In the genomic region with DNA sequence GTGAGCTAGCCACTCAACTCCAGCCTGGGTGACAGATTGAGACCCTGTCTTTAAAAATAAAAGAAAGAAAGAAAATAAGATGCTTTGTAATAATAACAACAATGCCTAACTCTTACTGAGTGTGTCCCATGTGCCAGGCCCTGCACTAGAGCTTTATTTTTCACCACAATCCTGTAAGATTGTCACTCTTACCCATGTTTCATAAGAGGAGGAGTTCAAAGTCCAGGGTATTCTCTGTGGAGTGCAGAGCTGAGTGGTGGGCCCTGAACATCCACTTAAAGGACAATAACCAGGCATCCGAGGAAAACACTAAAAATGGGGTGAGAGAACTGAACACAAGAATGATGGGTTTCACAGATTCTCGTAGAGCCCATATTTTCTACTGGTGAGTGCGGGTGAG, we compare ENCODE assay signal across 13 cellular contexts. TPM values are rescaled to one million over a fixed set of nuclear protein-coding genes. Genes with fewer than 3 reads are reported as not detected.
DNase-seq lines count a peak whose midpoint lies in the region; ATAC-seq and TF ChIP-seq lines count a peak whose summit lies in the region.
"Had no signal": no experiment of that assay in that cellular context is flagged by ENCODE, and none has a peak within 500 bp of the region (broad histone marks: within the 10 kb centered on the region; RNA-seq: fewer than 3 reads in every experiment).

No MANE protein-coding gene starts in this region.

- H3K4me1 ChIP-seq in Caco-2 (peaks cover 12% of the 10 kb centered on the region), body of pancreas (peaks cover 50% of the 10 kb centered on the region), parathyroid adenoma (no peaks in the 10 kb centered on the region)

- no peaks in the 10 kb centered on the region for H3K36me3 ChIP-seq in Caco-2 (ENCODE audit: control insufficient read depth, insufficient read depth, low read length)
- H3K36me3 ChIP-seq in body of pancreas (replicated peaks in 1 of 2; ENCODE audit: insufficient read depth in 1 of 2, low read depth in 2 of 2) = no peaks in the 10 kb centered on the region
- H3K36me3 ChIP-seq in parathyroid adenoma (ENCODE audit: control insufficient read depth, insufficient read depth, low read length) = no peaks in the 10 kb centered on the region

- H3K27me3 ChIP-seq in Caco-2 (replicated peaks; ENCODE audit: control insufficient read depth, insufficient read depth, low read length) (no peaks in the 10 kb centered on the region), body of pancreas (no peaks in the 10 kb centered on the region), parathyroid adenoma (ENCODE audit: control insufficient read depth, insufficient read depth, low read length) (no peaks in the 10 kb centered on the region)

- intact Hi-C loops in Caco-2 (cut with micrococcal nuclease; ENCODE audit: unreplicated experiment) (loop anchor here (1.0 to 2.0 kb wide), 4 partner anchors 10 to 65 kb away; a partner anchor contains a TSS), body of pancreas (cut with DNase I) (no loop called here)

- no peak for ATAC-seq in body of pancreas
- no peak for ATAC-seq in HG03108 (IDR thresholded peaks at IDR 0.05; ENCODE audit: unreplicated experiment)
- ATAC-seq: left ventricle myocardium superior; stimulated activated naive B cell treated with anti-CD40 and anti-IgM and Interleukin-4, amounts not matched to agents 10 μg/mL and 1 μg/mL and 100 μg/mL, for 72 hours had no signal

- CTCF ChIA-PET in Caco-2 (lab: Charles Lee) = interaction anchor here (1.5 to 2.4 kb wide), 5 partner anchors 9 to 80 kb away, joined by 6 to 35 read pairs (median 10); a partner anchor contains a TSS

- H3K4me3 Mint-ChIP-seq in Caco-2 (ENCODE audit: unreplicated experiment) = peak overlapping the region; percentile 79
- H3K4me3 Mint-ChIP-seq: nephron progenitor cell; stimulated activated naive B cell treated with anti-CD40 and anti-IgM and Interleukin-4, amounts not matched to agents 10 μg/mL and 1 μg/mL and 100 μg/mL, for 72 hours had no signal

- no peak overlapping the region for H3K9ac ChIP-seq in parathyroid adenoma

- no peaks in the 10 kb centered on the region for H3K79me2 ChIP-seq in parathyroid adenoma

- peak overlapping the region; percentile 94 for H3K27ac Mint-ChIP-seq in Caco-2 (ENCODE audit: unreplicated experiment)
- H3K27ac Mint-ChIP-seq: nephron progenitor cell; stimulated activated naive B cell treated with anti-CD40 and anti-IgM and Interleukin-4, amounts not matched to agents 10 μg/mL and 1 μg/mL and 100 μg/mL, for 72 hours had no signal

- TF ChIP-seq POLR2A in body of pancreas (IDR thresholded peaks at IDR 0.05) = no peak

- no peak for DNase-seq in Caco-2
- DNase-seq in body of pancreas = no peak
- DNase-seq in iPS-NIHi11 (ENCODE audit: low spot score) = no peak
- DNase-seq in AML-193 (lab: John Stamatoyannopoulos, UW) = no peak
- DNase-seq: activated effector memory CD4-positive, alpha-beta T cell treated with anti-CD3 and anti-CD28 coated beads, Interleukin-2, amount 50 U/mL, for 16 hours; GF-D8; left ventricle myocardium superior; NCI-H524 treated with DMSO at 0.1 percent for 48 hours; nephron progenitor cell; stimulated activated naive B cell treated with anti-CD40 and anti-IgM and Interleukin-4, amounts not matched to agents 10 μg/mL and 1 μg/mL and 100 μg/mL, for 72 hours had no signal

- H3K4me1 Mint-ChIP-seq in Caco-2 (ENCODE audit: low read depth, unreplicated experiment) = peaks cover 13% of the 10 kb centered on the region
- H3K4me1 Mint-ChIP-seq: stimulated activated naive B cell treated with anti-CD40 and anti-IgM and Interleukin-4, amounts not matched to agents 10 μg/mL and 1 μg/mL and 100 μg/mL, for 72 hours had no signal

- WGBS in body of pancreas, 2 donors = 77 to 88% methylated on average over 3 of the region's 3 CpGs

- H3K4me2 ChIP-seq in parathyroid adenoma (ENCODE audit: low read length) = no peak overlapping the region

- no peaks in the 10 kb centered on the region for H3K27me3 Mint-ChIP-seq in Caco-2 (ENCODE audit: insufficient read depth, unreplicated experiment)

- H3K36me3 Mint-ChIP-seq in Caco-2 (ENCODE audit: insufficient read depth, unreplicated experiment) = no peaks in the 10 kb centered on the region
- H3K36me3 Mint-ChIP-seq: stimulated activated naive B cell treated with anti-CD40 and anti-IgM and Interleukin-4, amounts not matched to agents 10 μg/mL and 1 μg/mL and 100 μg/mL, for 72 hours had no signal

- BruUV-seq in Caco-2 (replicated peaks; lab: Mats Ljungman, UMichigan) = no TSS peak

- TF ChIP-seq CTCF in Caco-2 (IDR thresholded peaks at IDR 0.05; ENCODE audit: insufficient read depth in 1 of 2, low read depth in 1 of 2, low read length in 1 of 2, severe bottlenecking in 1 of 2, unreplicated experiment in 1 of 2) (no peak), body of pancreas (IDR thresholded peaks at IDR 0.05) (no peak), parathyroid adenoma (IDR thresholded peaks at IDR 0.05) (no peak)

- no peaks in the 10 kb centered on the region for H3K9me3 Mint-ChIP-seq in Caco-2 (ENCODE audit: unreplicated experiment)
- H3K9me3 Mint-ChIP-seq: nephron progenitor cell; stimulated activated naive B cell treated with anti-CD40 and anti-IgM and Interleukin-4, amounts not matched to agents 10 μg/mL and 1 μg/mL and 100 μg/mL, for 72 hours had no signal

- H3K9me3 ChIP-seq in Caco-2 (no peaks in the 10 kb centered on the region), body of pancreas (no peaks in the 10 kb centered on the region), parathyroid adenoma (ENCODE audit: control insufficient read depth, low read length) (no peaks in the 10 kb centered on the region)

- no peak overlapping the region for H2AFZ ChIP-seq in parathyroid adenoma

- POLR2A ChIA-PET in Caco-2 (lab: Charles Lee) = interaction anchor here (2.1 kb wide), 1 partner anchor 9 kb away, joined by 38 read pairs; no protein-coding TSS in a partner anchor

- H3K4me3 ChIP-seq in Caco-2 (ENCODE audit: low read depth, low read length) (no peak overlapping the region), body of pancreas (no peak overlapping the region), parathyroid adenoma (ENCODE audit: low read depth, low read length) (no peak overlapping the region)

- H3K27ac ChIP-seq in body of pancreas (peak overlapping the region; percentile 78 to 94 (median 88)), parathyroid adenoma (peak overlapping the region; percentile 83)

RNA-seq across cellular contexts. Expression of a gene that starts 0.9 kb away (rescaled TPM):
- total RNA-seq in Caco-2 (2022) (14.4 and 14.8 TPM in 2 replicates), body of pancreas (10 to 100 TPM in 1 of 2 donors, 1 to 10 TPM in 1; 4.6 to 14.8 TPM)
- total RNA-seq: activated CD8-positive, alpha-beta memory T cell treated with anti-CD3 and anti-CD28 coated beads for 36 hours had no signal

RNA-seq across cellular contexts. Expression of a gene that starts 5.3 kb away (rescaled TPM):
- not detected in 2 replicates for total RNA-seq in Caco-2 (2022)
- total RNA-seq in body of pancreas = not detected
- total RNA-seq: activated CD8-positive, alpha-beta memory T cell treated with anti-CD3 and anti-CD28 coated beads for 36 hours had no signal

RNA-seq across cellular contexts. Expression of a gene that starts 6.2 kb away (rescaled TPM):
- total RNA-seq in Caco-2 (2022) (1.1 and 1.9 TPM in 2 replicates), body of pancreas (10 to 100 TPM; 10.4 to 61.0 TPM)
- total RNA-seq: activated CD8-positive, alpha-beta memory T cell treated with anti-CD3 and anti-CD28 coated beads for 36 hours had no signal

RNA-seq across cellular contexts. Expression of a gene that starts 19.4 kb away (rescaled TPM):
- total RNA-seq in Caco-2 (2022) (4.9 and 6.4 TPM in 2 replicates), body of pancreas (10 to 100 TPM; 14.0 to 23.4 TPM)

RNA-seq across cellular contexts. Expression of a gene that starts 38.4 kb away (rescaled TPM):
- total RNA-seq in Caco-2 (2022) (69.8 and 71.4 TPM in 2 replicates), body of pancreas (10 to 100 TPM in 1 of 2 donors, 1 to 10 TPM in 1; 7.8 to 31.6 TPM)
